Comparison of ENCODE assay signal across 3 cellular contexts in genomic region chr15:82820128-82820527, GRCh38.
TF ChIP-seq lines count a peak whose summit lies in the region.

No MANE protein-coding gene starts in this region.

TF ChIP-seq in SK-N-SH treated with all-trans-retinoic acid at 6 μM for 48 hours, 23 proteins besides CTCF, POLR2A, EP300 and RAD21:
- TF ChIP-seq, protein P1, sequence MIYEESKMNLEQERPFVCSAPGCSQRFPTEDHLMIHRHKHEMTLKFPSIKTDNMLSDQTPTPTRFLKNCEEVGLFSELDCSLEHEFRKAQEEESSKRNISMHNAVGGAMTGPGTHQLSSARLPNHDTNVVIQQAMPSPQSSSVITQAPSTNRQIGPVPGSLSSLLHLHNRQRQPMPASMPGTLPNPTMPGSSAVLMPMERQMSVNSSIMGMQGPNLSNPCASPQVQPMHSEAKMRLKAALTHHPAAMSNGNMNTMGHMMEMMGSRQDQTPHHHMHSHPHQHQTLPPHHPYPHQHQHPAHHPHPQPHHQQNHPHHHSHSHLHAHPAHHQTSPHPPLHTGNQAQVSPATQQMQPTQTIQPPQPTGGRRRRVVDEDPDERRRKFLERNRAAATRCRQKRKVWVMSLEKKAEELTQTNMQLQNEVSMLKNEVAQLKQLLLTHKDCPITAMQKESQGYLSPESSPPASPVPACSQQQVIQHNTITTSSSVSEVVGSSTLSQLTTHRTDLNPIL (CRISPR knock-in tag; IDR thresholded peaks at IDR 0.05; ENCODE audit: low read depth): no peak
- no peak for TF ChIP-seq POU6F1 (CRISPR knock-in tag; IDR thresholded peaks at IDR 0.05; ENCODE audit: borderline replicate concordance, low read depth)
- TF ChIP-seq ZFP3 (CRISPR knock-in tag; IDR thresholded peaks at IDR 0.05): no peak
- peak; percentile 97 for TF ChIP-seq ZNF8 (CRISPR knock-in tag; IDR thresholded peaks at IDR 0.05)

TF ChIP-seq in SK-N-SH, 30 proteins besides CTCF, POLR2A, EP300 and RAD21:
- no peak for TF ChIP-seq CHD2 (IDR thresholded peaks at IDR 0.05; ENCODE audit: low read length, partially characterized antibody)
- TF ChIP-seq EZH2phosphoT487 (IDR thresholded peaks at IDR 0.05; ENCODE audit: borderline replicate concordance, low read depth): no peak
- TF ChIP-seq TCF12 (IDR thresholded peaks at IDR 0.05): no peak
- TF ChIP-seq FOXJ3 (CRISPR knock-in tag; IDR thresholded peaks at IDR 0.05): no peak
- TF ChIP-seq REST (IDR thresholded peaks at IDR 0.05; ENCODE audit: low read depth, low read length): no peak
- TF ChIP-seq RCOR1 (IDR thresholded peaks at IDR 0.05; ENCODE audit: low read length): no peak
- no peak for TF ChIP-seq GABPA (IDR thresholded peaks at IDR 0.05; ENCODE audit: low read depth)
- no peak for TF ChIP-seq YY1 (IDR thresholded peaks at IDR 0.05; ENCODE audit: low read depth)
- TF ChIP-seq MEF2A (IDR thresholded peaks at IDR 0.05; ENCODE audit: borderline replicate concordance, low read depth): no peak
- no peak for TF ChIP-seq SMC3 (IDR thresholded peaks at IDR 0.05; ENCODE audit: low read depth, low read length)
- no peak for TF ChIP-seq MAX (IDR thresholded peaks at IDR 0.05; ENCODE audit: low read depth)
- TF ChIP-seq FOSL2 (IDR thresholded peaks at IDR 0.05; ENCODE audit: borderline replicate concordance, low read depth): no peak
- TF ChIP-seq TEAD4 (IDR thresholded peaks at IDR 0.05; ENCODE audit: borderline replicate concordance, insufficient read depth): no peak
- TF ChIP-seq PBX3 (IDR thresholded peaks at IDR 0.05): no peak
- TF ChIP-seq IRF3 (IDR thresholded peaks at IDR 0.05; ENCODE audit: low read depth, low read length): no peak
- no peak for TF ChIP-seq GATA2 (CRISPR knock-in tag; IDR thresholded peaks at IDR 0.05)

TF ChIP-seq in K562, 482 proteins besides CTCF, POLR2A, EP300 and RAD21:
- TF ChIP-seq RBM25 (IDR thresholded peaks at IDR 0.05; ENCODE audit: low read depth, low read length, severe bottlenecking) (peak; percentile 54), ZNF146 (CRISPR knock-in tag; IDR thresholded peaks at IDR 0.05; ENCODE audit: unreplicated experiment) (peak; percentile 67), CREB3L1 (IDR thresholded peaks at IDR 0.05; ENCODE audit: borderline replicate concordance, low read depth) (no peak), MAFG (tag; conservative IDR thresholded peaks at IDR 0.05) (0 out of 2 replicates have a peak, but pooled peaks have one; percentile 9), FOXP4 (CRISPR knock-in tag; IDR thresholded peaks at IDR 0.05; ENCODE audit: borderline replicate concordance) (no peak)
